Comparison of ENCODE assay signal across 9 cellular contexts in the genomic region with DNA sequence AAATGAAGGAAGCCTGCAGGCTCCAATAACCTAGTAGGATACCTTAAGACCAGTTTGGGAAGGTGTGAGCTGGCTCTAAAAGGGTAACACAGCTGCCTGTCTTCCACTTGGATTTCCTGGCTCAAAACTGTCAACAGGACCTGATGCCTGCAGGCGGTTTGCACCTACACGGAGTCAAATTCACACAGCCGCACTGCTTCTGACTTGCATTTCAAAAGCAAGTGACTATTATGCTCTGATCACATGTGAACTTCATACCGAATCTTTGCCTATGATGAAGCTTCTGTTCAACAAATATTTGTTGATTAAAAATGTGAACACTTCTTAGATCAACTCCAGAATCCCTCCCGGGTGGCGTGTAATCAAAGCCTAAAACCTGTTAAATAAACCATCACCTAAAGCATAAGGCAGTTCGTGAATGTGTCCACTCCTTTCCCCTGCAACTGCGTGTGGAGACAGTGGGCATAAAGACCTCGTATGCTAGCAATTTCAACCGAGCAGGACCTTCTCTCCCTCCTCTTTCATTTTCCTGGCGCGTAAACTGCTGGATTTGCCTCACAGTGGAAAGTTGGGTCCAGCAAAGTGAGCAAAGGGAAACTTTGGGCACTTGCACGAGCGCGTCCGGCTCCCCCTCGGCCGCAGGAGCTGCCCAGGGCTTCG. TPM values are rescaled to one million over a fixed set of nuclear protein-coding genes. Genes with fewer than 3 reads are reported as not detected.
DNase-seq lines count a peak whose midpoint lies in the region; ATAC-seq and TF ChIP-seq lines count a peak whose summit lies in the region.
"Had no signal": no experiment of that assay in that cellular context is flagged by ENCODE, and none has a peak within 500 bp of the region (broad histone marks: within the 10 kb centered on the region; RNA-seq: fewer than 3 reads in every experiment).

No MANE protein-coding gene starts in this region.

- H3K4me1 ChIP-seq in ascending aorta (peaks cover 6% of the 10 kb centered on the region in 2 donors), lung (ENCODE audit: control insufficient read depth in 2 of 2, insufficient read depth in 2 of 2, low read length in 2 of 2) (peaks cover 3 to 10% of the 10 kb centered on the region in 2 donors), upper lobe of left lung (peaks cover 19 to 23% (median 21%) of the 10 kb centered on the region in 4 donors)

- H3K27me3 ChIP-seq in ascending aorta (no peaks in the 10 kb centered on the region), lung (ENCODE audit: control insufficient read depth, insufficient read depth) (no peaks in the 10 kb centered on the region), upper lobe of left lung (peaks cover 0 to 15% (median 11%) of the 10 kb centered on the region in 4 donors)

- H3K9me3 Mint-ChIP-seq in activated naive CD4-positive, alpha-beta T cell treated with anti-CD3 and anti-CD28 coated beads for 36 hours = no peaks in the 10 kb centered on the region
- no peaks in the 10 kb centered on the region for H3K9me3 Mint-ChIP-seq in activated naive CD4-positive, alpha-beta T cell treated with anti-CD3 and anti-CD28 coated beads, Interleukin-2, amount 50 U/mL, for 72 hours

- H3K4me1 Mint-ChIP-seq in activated naive CD4-positive, alpha-beta T cell treated with anti-CD3 and anti-CD28 coated beads for 36 hours (ENCODE audit: low read depth) = peaks cover 8% of the 10 kb centered on the region

- H3K36me3 ChIP-seq in ascending aorta (no peaks in the 10 kb centered on the region), lung (ENCODE audit: control insufficient read depth in 2 of 2, insufficient read depth in 2 of 2, low read length in 2 of 2) (no peaks in the 10 kb centered on the region), upper lobe of left lung (no peaks in the 10 kb centered on the region)

- TF ChIP-seq POLR2A in upper lobe of left lung (IDR thresholded peaks at IDR 0.05) = no peak

- CTCF ChIA-PET in activated naive CD4-positive, alpha-beta T cell treated with anti-CD3 and anti-CD28 coated beads for 36 hours (lab: Charles Lee) = interaction anchor here (0.6 to 1.0 kb wide), 2 partner anchors 9 to 290 kb away, joined by 3 read pairs; no protein-coding TSS in a partner anchor

- H3K36me3 Mint-ChIP-seq in activated naive CD4-positive, alpha-beta T cell treated with anti-CD3 and anti-CD28 coated beads for 36 hours (ENCODE audit: low read depth) = no peaks in the 10 kb centered on the region
- H3K36me3 Mint-ChIP-seq in activated naive CD4-positive, alpha-beta T cell treated with anti-CD3 and anti-CD28 coated beads, Interleukin-2, amount 50 U/mL, for 72 hours = no peaks in the 10 kb centered on the region

- H3K9me3 ChIP-seq in ascending aorta = no peaks in the 10 kb centered on the region
- H3K9me3 ChIP-seq in lung (ENCODE audit: control insufficient read depth in 2 of 2, insufficient read depth in 1 of 2, low read length in 1 of 2) = no peaks in the 10 kb centered on the region
- H3K9me3 ChIP-seq in upper lobe of left lung = no peaks in the 10 kb centered on the region

- peaks cover 41% of the 10 kb centered on the region for H3K27me3 Mint-ChIP-seq in activated naive CD4-positive, alpha-beta T cell treated with anti-CD3 and anti-CD28 coated beads for 36 hours (ENCODE audit: low read depth)

- no peak overlapping the region for H3K27ac ChIP-seq in ascending aorta
- no peak overlapping the region for H3K27ac ChIP-seq in lung (ENCODE audit: low read depth in 1 of 2, low read length in 1 of 2)
- no peak overlapping the region for H3K27ac ChIP-seq in upper lobe of left lung

- WGBS in lung, 2 donors = 18 to 24% methylated on average over 19 of the region's 19 CpGs
- 16 to 24% methylated on average over 9 to 19 of the region's 19 CpGs for WGBS in upper lobe of left lung, 2 donors

- TF ChIP-seq EP300 in upper lobe of left lung (IDR thresholded peaks at IDR 0.05) = no peak

- peak overlapping the region; percentile 55 for H3K4me3 Mint-ChIP-seq in activated naive CD4-positive, alpha-beta T cell treated with anti-CD3 and anti-CD28 coated beads for 36 hours

- no peak for ATAC-seq in activated naive CD4-positive, alpha-beta T cell treated with anti-CD3 and anti-CD28 coated beads, Interleukin-2, amount 50 U/mL, for 72 hours
- ATAC-seq in lung (ENCODE audit: insufficient read depth, low FRiP score) (no peak), upper lobe of left lung (ENCODE audit: low FRiP score in 2 of 2) (no peak), HG02763 (IDR thresholded peaks at IDR 0.05; ENCODE audit: unreplicated experiment) (no peak), GM18517 (IDR thresholded peaks at IDR 0.05; ENCODE audit: unreplicated experiment) (no peak)

- H3K4me3 ChIP-seq in ascending aorta (peak overlapping the region; percentile 75), lung (peak overlapping the region; percentile 18), upper lobe of left lung (peak overlapping the region; percentile 35 to 59 (median 56))

- intact Hi-C loops in activated naive CD4-positive, alpha-beta T cell treated with anti-CD3 and anti-CD28 coated beads for 36 hours (cut with micrococcal nuclease) = loop anchor here (5.0 kb wide), 1 partner anchor 557 kb away; a partner anchor contains a TSS
- intact Hi-C loops in ascending aorta (cut with DNase I) = no loop called here

- no peak overlapping the region for H3K27ac Mint-ChIP-seq in activated naive CD4-positive, alpha-beta T cell treated with anti-CD3 and anti-CD28 coated beads for 36 hours
- H3K27ac Mint-ChIP-seq in activated naive CD4-positive, alpha-beta T cell treated with anti-CD3 and anti-CD28 coated beads, Interleukin-2, amount 50 U/mL, for 72 hours = no peak overlapping the region

- TF ChIP-seq CTCF in ascending aorta (IDR thresholded peaks at IDR 0.05) (no peak), lung (IDR thresholded peaks at IDR 0.05; ENCODE audit: control extremely low read depth, extremely low read depth) (no peak), upper lobe of left lung (IDR thresholded peaks at IDR 0.05) (no peak)

- DNase-seq in activated naive CD4-positive, alpha-beta T cell treated with anti-CD3 and anti-CD28 coated beads for 36 hours = no peak
- no peak for DNase-seq in activated naive CD4-positive, alpha-beta T cell treated with anti-CD3 and anti-CD28 coated beads, Interleukin-2, amount 50 U/mL, for 72 hours (ENCODE audit: low spot score in 2 of 2)
- no peak for DNase-seq in ascending aorta (ENCODE audit: low spot score in 2 of 2)
- DNase-seq in lung (ENCODE audit: low spot score) = no peak
- DNase-seq in upper lobe of left lung = no peak
- DNase-seq in NCI-H2081 treated with DMSO at 0.1 percent for 48 hours (lab: John Stamatoyannopoulos, UW) = no peak
- DNase-seq: stimulated activated CD4-positive, alpha-beta T cell treated with anti-CD3 and anti-CD28 coated beads, Interleukin-12 subunit alpha, Interleukin-12 subunit beta, amount 100 ng/mL, for 4 hours had no signal

RNA-seq across cellular contexts. Expression of a gene that starts 0.8 kb away (rescaled TPM):
- total RNA-seq in activated naive CD4-positive, alpha-beta T cell treated with anti-CD3 and anti-CD28 coated beads for 36 hours = under 1 TPM; 0.14 to 0.35 TPM
- under 1 TPM in 1 of 2 donors, not detected in 1; 0.12 TPM for total RNA-seq in activated naive CD4-positive, alpha-beta T cell treated with anti-CD3 and anti-CD28 coated beads, Interleukin-2, amount 50 U/mL, for 72 hours
- 51.9 TPM for total RNA-seq in ascending aorta
- 10 to 100 TPM; 11.5 to 28.3 TPM for total RNA-seq in lung
- polyA plus RNA-seq in lung = 10 to 100 TPM in 1 of 2 donors, 1 to 10 TPM in 1; 8.9 to 15.0 TPM
- 10 to 100 TPM; 14.6 to 33.4 (median 20.2) TPM for total RNA-seq in upper lobe of left lung

Comparison
In these comparisons a context has a peak if more than half of its experiments do, and no peak if none do; other contexts are left out.
1. H3K4me3 ChIP-seq: peak in every context shown above with its lines; median percentile 75 in ascending aorta; 56 in upper lobe of left lung; 18 in lung.
2. RNA of a gene that starts 0.8 kb away (total RNA-seq): 51.9 TPM in ascending aorta (single experiment), 11.5 to 28.3 TPM in lung and 14.6 to 33.4 TPM in upper lobe of left lung; 0.14 to 0.35 TPM in activated naive CD4-positive, alpha-beta T cell treated with anti-CD3 and anti-CD28 coated beads for 36 hours and 0.12 TPM in activated naive CD4-positive, alpha-beta T cell treated with anti-CD3 and anti-CD28 coated beads, Interleukin-2, amount 50 U/mL, for 72 hours; every median in the first group is over 4 times any median in the second.